ENCODE assay signal across 8 cellular contexts in genomic region chr13:84896128-84896527, GRCh38.
DNase-seq lines count a peak whose midpoint lies in the region; ATAC-seq, FAIRE-seq and TF ChIP-seq lines count a peak whose summit lies in the region.

No MANE protein-coding gene starts in this region.

- no peaks in the 10 kb centered on the region for H3F3A ChIP-seq in Loucy (ENCODE audit: low read depth)

- H3K4me1 ChIP-seq in Loucy (ENCODE audit: insufficient read depth, low read length, poor library complexity, severe bottlenecking) (no peaks in the 10 kb centered on the region), osteoblast (ENCODE audit: insufficient read depth, low read length) (no peaks in the 10 kb centered on the region)

- H3K9me2 ChIP-seq in Loucy (replicated peaks; ENCODE audit: low read depth, low read length) = no peaks in the 10 kb centered on the region

- no peak overlapping the region for H3K27ac ChIP-seq in osteoblast (ENCODE audit: low read depth, low read length)

- H3K27me3 ChIP-seq in Loucy (ENCODE audit: insufficient read depth, low read length, poor library complexity, severe bottlenecking) = no peaks in the 10 kb centered on the region
- H3K27me3 ChIP-seq in osteoblast (ENCODE audit: insufficient read depth, low read length) = no peaks in the 10 kb centered on the region

- H4K20me1 ChIP-seq in Loucy (ENCODE audit: insufficient read depth, low read length, poor library complexity, severe bottlenecking) = no peaks in the 10 kb centered on the region
- no peaks in the 10 kb centered on the region for H4K20me1 ChIP-seq in osteoblast (ENCODE audit: insufficient read depth, low read length)

- ATAC-seq in GM19395 (IDR thresholded peaks at IDR 0.05; ENCODE audit: unreplicated experiment) = peak; percentile 83

- H3K4me3 ChIP-seq in Loucy (ENCODE audit: low read length, poor library complexity, severe bottlenecking) (no peak overlapping the region), epithelial cell of proximal tubule (ENCODE audit: low read depth, low read length) (no peak overlapping the region), osteoblast (ENCODE audit: insufficient read depth, low read length) (no peak overlapping the region)

- DNase-seq in D721Med (ENCODE audit: insufficient read length, low spot score) = no peak
- peak; percentile 7 for DNase-seq in T-helper 9 cell
- peak; percentile 9 for DNase-seq in epithelial cell of proximal tubule (ENCODE audit: low read depth)
- peak; percentile 68 for DNase-seq in osteoblast (ENCODE audit: insufficient read length, low spot score, missing footprints)
- DNase-seq in NCI-H2029 (lab: John Stamatoyannopoulos, UW) = no peak
- no peak for DNase-seq in DMS114 treated with DMSO at 0.1 percent for 48 hours (lab: John Stamatoyannopoulos, UW; ENCODE audit: unreplicated experiment)

- no peak overlapping the region for H3K4me2 ChIP-seq in Loucy (ENCODE audit: low read depth, low read length, poor library complexity, severe bottlenecking)
- H3K4me2 ChIP-seq in osteoblast (ENCODE audit: insufficient read depth, low read length) = no peak overlapping the region

- FAIRE-seq in D721Med (lab: Jason Lieb, UNC) = peak; percentile 46

- no peak overlapping the region for H3K9ac ChIP-seq in Loucy (ENCODE audit: low read depth, low read length, poor library complexity, severe bottlenecking)

- TF ChIP-seq CTCF in D721Med (IDR thresholded peaks at IDR 0.05; ENCODE audit: insufficient read depth, missing control alignments) = peak; percentile 84
- peak; percentile 82 for TF ChIP-seq CTCF in Loucy (conservative IDR thresholded peaks at IDR 0.05; ENCODE audit: low read length)
- peak; percentile 71 for TF ChIP-seq CTCF in epithelial cell of proximal tubule (conservative IDR thresholded peaks at IDR 0.05; ENCODE audit: low read depth, low read length)
- TF ChIP-seq CTCF in osteoblast (IDR thresholded peaks at IDR 0.05; ENCODE audit: extremely low read depth, low read depth, low read length) = peak; percentile 57

- H3K9me3 ChIP-seq in Loucy (ENCODE audit: insufficient read depth, low read depth, low read length) (no peaks in the 10 kb centered on the region), osteoblast (ENCODE audit: low read depth, low read length) (no peaks in the 10 kb centered on the region)

- no peak overlapping the region for H2AFZ ChIP-seq in Loucy (ENCODE audit: low read length)
- H2AFZ ChIP-seq in osteoblast (ENCODE audit: low read length) = no peak overlapping the region

- H3K79me2 ChIP-seq in Loucy (ENCODE audit: insufficient read depth, low read length) (no peaks in the 10 kb centered on the region), osteoblast (ENCODE audit: insufficient read depth, low read length) (no peaks in the 10 kb centered on the region)

- no peaks in the 10 kb centered on the region for H3K36me3 ChIP-seq in Loucy (ENCODE audit: insufficient read depth, low read length)
- H3K36me3 ChIP-seq in osteoblast (ENCODE audit: insufficient read depth, low read length) = no peaks in the 10 kb centered on the region

Comparison
In these comparisons a context has a peak if more than half of its experiments do, and no peak if none do; other contexts are left out.
1. DNase-seq: peak in T-helper 9 cell (single experiment), epithelial cell of proximal tubule (single experiment) and osteoblast (single experiment); none in D721Med (single experiment), NCI-H2029 (single experiment) and DMS114 treated with DMSO at 0.1 percent for 48 hours (single experiment).
2. Peak in every context shown above with its lines, with median percentiles within 50 percentile points of each other: CTCF ChIP-seq.